8 cellular contexts compared by ENCODE assay signal in genomic region chr19:1945899-1946298, GRCh38. TPM values are rescaled to one million over a fixed set of nuclear protein-coding genes. Genes with fewer than 3 reads are reported as not detected.
A peak's percentile ranks its signal among the peaks of the same experiment; 100 is the strongest.
DNase-seq lines count a peak whose midpoint lies in the region; ATAC-seq, FAIRE-seq and TF ChIP-seq lines count a peak whose summit lies in the region.

No MANE protein-coding gene starts in this region.

- H3K9ac ChIP-seq in BLaER1 (no peak overlapping the region), smooth muscle cell (ENCODE audit: low read depth) (no peak overlapping the region)

- ATAC-seq in gastroesophageal sphincter, result no peak
- no peak for ATAC-seq in HG03378 (IDR thresholded peaks at IDR 0.05; ENCODE audit: unreplicated experiment)
- no peak for ATAC-seq in GM18868 (IDR thresholded peaks at IDR 0.05; ENCODE audit: unreplicated experiment)

- TF ChIP-seq POLR2A in H54 (IDR thresholded peaks at IDR 0.05; ENCODE audit: low read depth, low read length) (no peak), gastroesophageal sphincter (IDR thresholded peaks at IDR 0.05) (no peak)

- no peaks in the 10 kb centered on the region for H3K9me3 Mint-ChIP-seq in activated CD4-positive, alpha-beta T cell treated with anti-CD3 and anti-CD28 coated beads, Interleukin-2, amount 10 ng/mL, durations not matched to agents 24 days and 14 days

- intact Hi-C loops in activated CD4-positive, alpha-beta T cell treated with anti-CD3 and anti-CD28 coated beads, Interleukin-2, amount 10 ng/mL, durations not matched to agents 24 days and 14 days (cut with micrococcal nuclease), result no loop called here

- peak overlapping the region; percentile 100 for H3K4me2 ChIP-seq in BLaER1
- H3K4me2 ChIP-seq in smooth muscle cell, result no peak overlapping the region

- H3K4me3 ChIP-seq in BLaER1 (no peak overlapping the region), gastroesophageal sphincter (no peak overlapping the region), smooth muscle cell (no peak overlapping the region)

- peaks cover 50% of the 10 kb centered on the region for H3K36me3 ChIP-seq in BLaER1
- peaks cover 0 to 12% of the 10 kb centered on the region in 2 donors for H3K36me3 ChIP-seq in gastroesophageal sphincter
- no peaks in the 10 kb centered on the region for H3K36me3 ChIP-seq in smooth muscle cell (ENCODE audit: low read depth)

- peaks cover 8% of the 10 kb centered on the region for H3F3A ChIP-seq in smooth muscle cell (ENCODE audit: low read depth)

- H3K27me3 ChIP-seq in BLaER1, result no peaks in the 10 kb centered on the region
- no peaks in the 10 kb centered on the region for H3K27me3 ChIP-seq in gastroesophageal sphincter
- no peaks in the 10 kb centered on the region for H3K27me3 ChIP-seq in smooth muscle cell (ENCODE audit: low read depth)

- peaks cover 42% of the 10 kb centered on the region for H3K9me3 ChIP-seq in BLaER1
- H3K9me3 ChIP-seq in gastroesophageal sphincter, result no peaks in the 10 kb centered on the region
- no peaks in the 10 kb centered on the region for H3K9me3 ChIP-seq in smooth muscle cell (replicated peaks; ENCODE audit: low read depth)

- peak overlapping the region; percentile 27 for H3K27ac Mint-ChIP-seq in activated CD4-positive, alpha-beta T cell treated with anti-CD3 and anti-CD28 coated beads, Interleukin-2, amount 10 ng/mL, durations not matched to agents 24 days and 14 days

- DNase-seq in H54 (ENCODE audit: insufficient read length, low spot score) (peak; percentile 76), smooth muscle cell (lab: John Stamatoyannopoulos, UW; ENCODE audit: unreplicated experiment) (no peak), DMS153 (lab: John Stamatoyannopoulos, UW) (no peak)
- peak; percentile 76 for DNase-seq in activated CD4-positive, alpha-beta T cell treated with anti-CD3 and anti-CD28 coated beads, Interleukin-2, amount 10 ng/mL, durations not matched to agents 24 days and 14 days

- TF ChIP-seq CTCF in gastroesophageal sphincter (IDR thresholded peaks at IDR 0.05) (peak in 3 of 4 experiments; percentile 41 to 69 (median 52)), smooth muscle cell (IDR thresholded peaks at IDR 0.05; ENCODE audit: borderline replicate concordance, insufficient read depth, poor library complexity, severe bottlenecking) (peak; percentile 54)

- H4K20me1 ChIP-seq in BLaER1, result peaks cover 87% of the 10 kb centered on the region
- H4K20me1 ChIP-seq in smooth muscle cell (ENCODE audit: low read depth), result peaks cover 87% of the 10 kb centered on the region

- H3K27me3 Mint-ChIP-seq in activated CD4-positive, alpha-beta T cell treated with anti-CD3 and anti-CD28 coated beads, Interleukin-2, amount 10 ng/mL, durations not matched to agents 24 days and 14 days, result no peaks in the 10 kb centered on the region

- no peak overlapping the region for H2AFZ ChIP-seq in smooth muscle cell (ENCODE audit: low read depth)

- 0 to 47% methylated on average over 1 to 11 of the region's 18 CpGs for WGBS in gastroesophageal sphincter (ENCODE audit: low coverage in 1 of 2), 2 donors
- 61% methylated on average over 18 of the region's 18 CpGs for WGBS in smooth muscle cell (ENCODE audit: low lambda C conversion rate)

- H3K4me1 ChIP-seq in BLaER1, result peaks cover 42% of the 10 kb centered on the region
- peaks cover 0 to 42% (median 20%) of the 10 kb centered on the region in 3 donors for H3K4me1 ChIP-seq in gastroesophageal sphincter
- peaks cover 8% of the 10 kb centered on the region for H3K4me1 ChIP-seq in smooth muscle cell (ENCODE audit: low read depth)

- no peak for TF ChIP-seq EP300 in gastroesophageal sphincter (IDR thresholded peaks at IDR 0.05)

- no peak overlapping the region for H3K4me3 Mint-ChIP-seq in activated CD4-positive, alpha-beta T cell treated with anti-CD3 and anti-CD28 coated beads, Interleukin-2, amount 10 ng/mL, durations not matched to agents 24 days and 14 days

- H3K79me2 ChIP-seq in smooth muscle cell (ENCODE audit: low read depth), result peaks cover 88% of the 10 kb centered on the region

- peaks cover 18% of the 10 kb centered on the region for H3K4me1 Mint-ChIP-seq in activated CD4-positive, alpha-beta T cell treated with anti-CD3 and anti-CD28 coated beads, Interleukin-2, amount 10 ng/mL, durations not matched to agents 24 days and 14 days

- FAIRE-seq in H54 (lab: Jason Lieb, UNC), result no peak

- no peak overlapping the region; the same call in 1 of the 2 replicates for H3K27ac ChIP-seq in BLaER1
- no peak overlapping the region for H3K27ac ChIP-seq in gastroesophageal sphincter
- no peak overlapping the region for H3K27ac ChIP-seq in smooth muscle cell (ENCODE audit: low read depth)

- peaks cover 23% of the 10 kb centered on the region for H3K36me3 Mint-ChIP-seq in activated CD4-positive, alpha-beta T cell treated with anti-CD3 and anti-CD28 coated beads, Interleukin-2, amount 10 ng/mL, durations not matched to agents 24 days and 14 days (ENCODE audit: low read depth)

RNA-seq across cellular contexts. Expression of gene CSNK1G2, which starts 4.9 kb away (rescaled TPM):
- total RNA-seq in activated CD4-positive, alpha-beta T cell treated with anti-CD3 and anti-CD28 coated beads, Interleukin-2, amount 10 ng/mL, durations not matched to agents 24 days and 14 days, result 91.7 and 92.8 TPM in 2 replicates
- total RNA-seq in gastroesophageal sphincter, result 10 to 100 TPM; 40.4 to 57.4 (median 46.2) TPM
- total RNA-seq in smooth muscle cell, result 47.5 and 53.5 TPM in 2 replicates
- 74.9 and 86.1 TPM in 2 replicates for polyA plus RNA-seq in smooth muscle cell

RNA-seq across cellular contexts. Expression of gene ADAT3, which starts 40.7 kb away (rescaled TPM):
- 8.8 and 10.6 TPM in 2 replicates for total RNA-seq in activated CD4-positive, alpha-beta T cell treated with anti-CD3 and anti-CD28 coated beads, Interleukin-2, amount 10 ng/mL, durations not matched to agents 24 days and 14 days
- 1 to 10 TPM in 3 of 4 donors, under 1 TPM in 1; 0.47 to 4.2 (median 2.3) TPM for total RNA-seq in gastroesophageal sphincter
- total RNA-seq in smooth muscle cell, result 0.49 and 0.58 TPM in 2 replicates
- polyA plus RNA-seq in smooth muscle cell, result 2.0 and 4.8 TPM in 2 replicates

RNA-seq across cellular contexts. Expression of gene SCAMP4, which starts 40.7 kb away (rescaled TPM):
- 39.2 and 42.4 TPM in 2 replicates for total RNA-seq in activated CD4-positive, alpha-beta T cell treated with anti-CD3 and anti-CD28 coated beads, Interleukin-2, amount 10 ng/mL, durations not matched to agents 24 days and 14 days
- total RNA-seq in gastroesophageal sphincter, result 10 to 100 TPM; 48.6 to 73.4 (median 58.1) TPM
- 72.6 and 96.9 TPM in 2 replicates for total RNA-seq in smooth muscle cell
- polyA plus RNA-seq in smooth muscle cell, result 54.5 and 74.1 TPM in 2 replicates

Comparison
In these comparisons a context has a peak if more than half of its experiments do, and no peak if none do; other contexts are left out.
1. DNase-seq: peak in H54 (single experiment) and activated CD4-positive, alpha-beta T cell treated with anti-CD3 and anti-CD28 coated beads, Interleukin-2, amount 10 ng/mL, durations not matched to agents 24 days and 14 days (single experiment); none in smooth muscle cell (single experiment) and DMS153 (single experiment).